Comparison of ENCODE assay signal across 11 cellular contexts in genomic region chr9:91844170-91844569, GRCh38.
DNase-seq lines count a peak whose midpoint lies in the region; ATAC-seq, FAIRE-seq and TF ChIP-seq lines count a peak whose summit lies in the region.
"Had no signal": no experiment of that assay in that cellular context is flagged by ENCODE, and none has a peak within 500 bp of the region (broad histone marks: within the 10 kb centered on the region; RNA-seq: fewer than 3 reads in every experiment).

No MANE protein-coding gene starts in this region.

- TF ChIP-seq CTCF in ascending aorta (IDR thresholded peaks at IDR 0.05) = no peak
- TF ChIP-seq CTCF in lower lobe of right lung (IDR thresholded peaks at IDR 0.05) = no peak
- TF ChIP-seq CTCF in D721Med (IDR thresholded peaks at IDR 0.05; ENCODE audit: insufficient read depth, missing control alignments) = no peak

- intact Hi-C loops in ascending aorta (cut with DNase I) (no loop called here), lower lobe of right lung (cut with DNase I) (no loop called here)

- DNase-seq in KBM-7 (peak; percentile 55), ascending aorta (ENCODE audit: low spot score in 2 of 2) (no peak), lower lobe of right lung (peak; percentile 53), D721Med (ENCODE audit: insufficient read length, low spot score) (no peak)
- no peak for DNase-seq in stimulated activated naive B cell treated with anti-CD40 and anti-IgM and Interleukin-4, amounts not matched to agents 10 μg/mL and 1 μg/mL and 100 μg/mL, for 72 hours
- DNase-seq in activated T-cell treated with anti-CD3 and anti-CD28 coated beads, Interleukin-2, amount 50 U/mL, for 1 hour = no peak
- DNase-seq: activated T-cell treated with anti-CD3 and anti-CD28 coated beads, Interleukin-2, amount 50 U/mL, for 24 hours; KG1 had no signal

- H3K27ac ChIP-seq in ascending aorta (no peak overlapping the region), lower lobe of right lung (no peak overlapping the region)

- H3K4me3 Mint-ChIP-seq in stimulated activated naive B cell treated with anti-CD40 and anti-IgM and Interleukin-4, amounts not matched to agents 10 μg/mL and 1 μg/mL and 100 μg/mL, for 72 hours = peak overlapping the region in 1 of 2 donors; percentile 29
- H3K4me3 Mint-ChIP-seq: activated T-cell treated with anti-CD3 and anti-CD28 coated beads, Interleukin-2, amount 50 U/mL, for 24 hours had no signal

- peaks cover 0 to 9% of the 10 kb centered on the region in 2 donors for H3K4me1 ChIP-seq in ascending aorta
- peaks cover 15% of the 10 kb centered on the region for H3K4me1 ChIP-seq in lower lobe of right lung

- in situ Hi-C loops in KBM-7 (cut with MboI; ENCODE audit: low pct_unique_long_range_greater_than_20kb, low sequenced_read_pairs) = no loop called here

- no peaks in the 10 kb centered on the region for H3K36me3 Mint-ChIP-seq in stimulated activated naive B cell treated with anti-CD40 and anti-IgM and Interleukin-4, amounts not matched to agents 10 μg/mL and 1 μg/mL and 100 μg/mL, for 72 hours

- no peaks in the 10 kb centered on the region for H3K9me3 Mint-ChIP-seq in stimulated activated naive B cell treated with anti-CD40 and anti-IgM and Interleukin-4, amounts not matched to agents 10 μg/mL and 1 μg/mL and 100 μg/mL, for 72 hours
- H3K9me3 Mint-ChIP-seq: activated T-cell treated with anti-CD3 and anti-CD28 coated beads, Interleukin-2, amount 50 U/mL, for 24 hours had no signal

- H3K27ac Mint-ChIP-seq in stimulated activated naive B cell treated with anti-CD40 and anti-IgM and Interleukin-4, amounts not matched to agents 10 μg/mL and 1 μg/mL and 100 μg/mL, for 72 hours = no peak overlapping the region
- H3K27ac Mint-ChIP-seq: activated T-cell treated with anti-CD3 and anti-CD28 coated beads, Interleukin-2, amount 50 U/mL, for 24 hours had no signal

- peaks cover 13 to 39% of the 10 kb centered on the region in 2 donors for H3K27me3 Mint-ChIP-seq in stimulated activated naive B cell treated with anti-CD40 and anti-IgM and Interleukin-4, amounts not matched to agents 10 μg/mL and 1 μg/mL and 100 μg/mL, for 72 hours

- H3K27me3 ChIP-seq in ascending aorta (no peaks in the 10 kb centered on the region), lower lobe of right lung (ENCODE audit: low read depth) (peaks cover 4% of the 10 kb centered on the region)

- no peaks in the 10 kb centered on the region for H3K9me3 ChIP-seq in ascending aorta
- H3K9me3 ChIP-seq in lower lobe of right lung = no peaks in the 10 kb centered on the region

- H3K36me3 ChIP-seq in ascending aorta (no peaks in the 10 kb centered on the region), lower lobe of right lung (no peaks in the 10 kb centered on the region)

- no peak for FAIRE-seq in D721Med (lab: Jason Lieb, UNC)
- FAIRE-seq: GM18507 had no signal

- peaks cover 14 to 38% of the 10 kb centered on the region in 2 donors for H3K4me1 Mint-ChIP-seq in stimulated activated naive B cell treated with anti-CD40 and anti-IgM and Interleukin-4, amounts not matched to agents 10 μg/mL and 1 μg/mL and 100 μg/mL, for 72 hours

- peak in 1 of 2 donors; percentile 17 for ATAC-seq in lower lobe of right lung
- peak; percentile 54 to 62 for ATAC-seq in stimulated activated naive B cell treated with anti-CD40 and anti-IgM and Interleukin-4, amounts not matched to agents 10 μg/mL and 1 μg/mL and 100 μg/mL, for 72 hours (replicated peaks)
- ATAC-seq in HG03159 (IDR thresholded peaks at IDR 0.05; ENCODE audit: unreplicated experiment) = no peak
- ATAC-seq in GM18517 (IDR thresholded peaks at IDR 0.05; ENCODE audit: unreplicated experiment) = no peak

- H3K4me3 ChIP-seq in ascending aorta = peak overlapping the region; percentile 23 to 48
- H3K4me3 ChIP-seq in lower lobe of right lung = peak overlapping the region; percentile 5

Comparison
In these comparisons a context has a peak if more than half of its experiments do, and no peak if none do; other contexts are left out.
1. DNase-seq: peak in KBM-7 (single experiment) and lower lobe of right lung (single experiment); none in ascending aorta (0 of 2), stimulated activated naive B cell treated with anti-CD40 and anti-IgM and Interleukin-4, amounts not matched to agents 10 μg/mL and 1 μg/mL and 100 μg/mL, for 72 hours (single experiment), D721Med (single experiment) and activated T-cell treated with anti-CD3 and anti-CD28 coated beads, Interleukin-2, amount 50 U/mL, for 1 hour (single experiment).
2. ATAC-seq: peak in stimulated activated naive B cell treated with anti-CD40 and anti-IgM and Interleukin-4, amounts not matched to agents 10 μg/mL and 1 μg/mL and 100 μg/mL, for 72 hours (2 of 2); none in HG03159 (single experiment) and GM18517 (single experiment).